ENCODE assay signal across 29 cellular contexts in genomic region chr6:5459346-5459745, GRCh38.
"Had no signal": no experiment of that assay in that cellular context is flagged by ENCODE, and none has a peak within 500 bp of the region (broad histone marks: within the 10 kb centered on the region; RNA-seq: fewer than 3 reads in every experiment).

No MANE protein-coding gene starts in this region.

- H3K27ac ChIP-seq: adrenal gland, Peyer's patch, WERI-Rb-1 had no signal

- H3K36me3 ChIP-seq: adrenal gland, MG63, Peyer's patch, WERI-Rb-1 had no signal

- H3K9me3 ChIP-seq: adrenal gland, body of pancreas, MG63, Peyer's patch had no signal

- ATAC-seq: activated CD8-positive, alpha-beta T cell treated with anti-CD3 and anti-CD28 coated beads for 36 hours; activated T-cell treated with anti-CD3 and anti-CD28 coated beads, Interleukin-2, amount 50 U/mL, for 72 hours; body of pancreas; K562 had no signal

- DNase-seq: activated CD4-positive, alpha-beta T cell treated with anti-CD3 and anti-CD28 coated beads for 4 hours; activated CD8-positive, alpha-beta memory T cell treated with anti-CD3 and anti-CD28 coated beads, Interleukin-2, amount 50 U/mL, for 4 hours; activated CD8-positive, alpha-beta T cell treated with anti-CD3 and anti-CD28 coated beads for 36 hours; activated naive CD4-positive, alpha-beta T cell treated with anti-CD3 and anti-CD28 coated beads, Interleukin-2, amount 50 U/mL, for 16 hours; activated naive CD8-positive, alpha-beta T cell treated with anti-CD3 and anti-CD28 coated beads, Interleukin-2, amount 10 ng/mL, durations not matched to agents 7 days and 5 days; activated T-cell treated with anti-CD3 and anti-CD28 coated beads, Interleukin-2, amount 50 U/mL, for 72 hours; adrenal gland; anterior cingulate cortex; body of pancreas; Kasumi-1; MG63; MV-4-11; NCI-H1092 treated with DMSO at 0.1 percent for 48 hours; NCI-H1417 treated with DMSO at 0.1 percent for 48 hours; NCI-H1694; NCI-H2029; NCI-H2107; NCI-H2171 treated with DMSO at 0.1 percent for 48 hours; NCI-H226; NCI-H69; NK-92 treated with Interleukin-12 subunit alpha and Interleukin-12 subunit beta, amount 100 ng/mL, for 24 hours; OCI-M1; Peyer's patch; SHP77 treated with DMSO at 0.1 percent for 48 hours; T-helper 9 cell; WERI-Rb-1 had no signal

- H3K27me3 ChIP-seq: adrenal gland, body of pancreas, MG63, Peyer's patch had no signal

- H3K9me3 Mint-ChIP-seq: activated CD8-positive, alpha-beta T cell treated with anti-CD3 and anti-CD28 coated beads for 36 hours; activated naive CD8-positive, alpha-beta T cell treated with anti-CD3 and anti-CD28 coated beads, Interleukin-2, amount 10 ng/mL, durations not matched to agents 7 days and 5 days; activated T-cell treated with anti-CD3 and anti-CD28 coated beads, Interleukin-2, amount 50 U/mL, for 72 hours; central memory CD8-positive, alpha-beta T cell; T-helper 1 cell treated with Interleukin-12 subunit alpha and Interleukin-12 subunit beta and Interleukin-4 antibody, amounts not matched to agents 30 μg/mL and 1 μg/mL, for 36 hours had no signal

- H3K27ac Mint-ChIP-seq: activated CD8-positive, alpha-beta T cell treated with anti-CD3 and anti-CD28 coated beads for 36 hours; activated naive CD8-positive, alpha-beta T cell treated with anti-CD3 and anti-CD28 coated beads, Interleukin-2, amount 10 ng/mL, durations not matched to agents 7 days and 5 days; activated T-cell treated with anti-CD3 and anti-CD28 coated beads, Interleukin-2, amount 50 U/mL, for 72 hours; T-helper 1 cell treated with Interleukin-12 subunit alpha and Interleukin-12 subunit beta and Interleukin-4 antibody, amounts not matched to agents 30 μg/mL and 1 μg/mL, for 36 hours had no signal

- H3K4me3 ChIP-seq: adrenal gland, body of pancreas, K562, MG63, Peyer's patch had no signal

- H3K27me3 Mint-ChIP-seq: activated CD8-positive, alpha-beta T cell treated with anti-CD3 and anti-CD28 coated beads for 36 hours; activated naive CD8-positive, alpha-beta T cell treated with anti-CD3 and anti-CD28 coated beads, Interleukin-2, amount 10 ng/mL, durations not matched to agents 7 days and 5 days; central memory CD8-positive, alpha-beta T cell had no signal

- H3K4me1 ChIP-seq: adrenal gland, Peyer's patch had no signal

- H3K4me3 Mint-ChIP-seq: activated CD8-positive, alpha-beta T cell treated with anti-CD3 and anti-CD28 coated beads for 36 hours; activated naive CD8-positive, alpha-beta T cell treated with anti-CD3 and anti-CD28 coated beads, Interleukin-2, amount 10 ng/mL, durations not matched to agents 7 days and 5 days; activated T-cell treated with anti-CD3 and anti-CD28 coated beads, Interleukin-2, amount 50 U/mL, for 72 hours; central memory CD8-positive, alpha-beta T cell; T-helper 1 cell treated with Interleukin-12 subunit alpha and Interleukin-12 subunit beta and Interleukin-4 antibody, amounts not matched to agents 30 μg/mL and 1 μg/mL, for 36 hours had no signal
